12 cellular contexts compared by ENCODE assay signal in genomic region chr15:39692464-39693327, GRCh38.
DNase-seq lines count a peak whose midpoint lies in the region; ATAC-seq and TF ChIP-seq lines count a peak whose summit lies in the region.
"Had no signal": no experiment of that assay in that cellular context is flagged by ENCODE, and none has a peak within 500 bp of the region (broad histone marks: within the 10 kb centered on the region; RNA-seq: fewer than 3 reads in every experiment).

No MANE protein-coding gene starts in this region.

- peak; percentile 87 for DNase-seq in NCI-H1092 treated with DMSO at 0.1 percent for 48 hours (lab: John Stamatoyannopoulos, UW)
- peak; percentile 42 to 46 for DNase-seq in foreskin keratinocyte
- DNase-seq in renal cortical epithelial cell (ENCODE audit: low read depth), result peak; percentile 91
- no peak for DNase-seq in EL
- DNase-seq in lower lobe of right lung, result no peak
- no peak for DNase-seq in activated naive CD4-positive, alpha-beta T cell treated with anti-CD3 and anti-CD28 coated beads for 36 hours
- DNase-seq in left ventricle myocardium inferior, result no peak
- DNase-seq: activated CD4-positive, alpha-beta T cell treated with anti-CD3 and anti-CD28 coated beads, Interleukin-2, amount 10 ng/mL, durations not matched to agents 7 days and 5 days; adrenal gland; Kasumi-1 had no signal

- no peak overlapping the region for H3K9ac ChIP-seq in OCI-LY3 (ENCODE audit: low read length)

- H3K27ac ChIP-seq in OCI-LY3 (ENCODE audit: low read length) (no peak overlapping the region), foreskin keratinocyte (no peak overlapping the region), lower lobe of right lung (no peak overlapping the region), left ventricle myocardium inferior (replicated peaks) (no peak overlapping the region)
- H3K27ac ChIP-seq: adrenal gland, prostate gland had no signal

- intact Hi-C loops in lower lobe of right lung (cut with DNase I) (no loop called here), left ventricle myocardium inferior (cut with micrococcal nuclease) (no loop called here)
- intact Hi-C loops in activated naive CD4-positive, alpha-beta T cell treated with anti-CD3 and anti-CD28 coated beads for 36 hours (cut with micrococcal nuclease), result no loop called here

- peak overlapping the region; percentile 28; the same call in 1 of the 2 replicates for H3K4me3 ChIP-seq in OCI-LY3 (ENCODE audit: low read length)
- H3K4me3 ChIP-seq in lower lobe of right lung, result no peak overlapping the region
- no peak overlapping the region for H3K4me3 ChIP-seq in left ventricle myocardium inferior
- H3K4me3 ChIP-seq: adrenal gland, prostate gland had no signal

- H3K9me3 Mint-ChIP-seq in activated naive CD4-positive, alpha-beta T cell treated with anti-CD3 and anti-CD28 coated beads for 36 hours, result no peaks in the 10 kb centered on the region
- H3K9me3 Mint-ChIP-seq: activated CD4-positive, alpha-beta T cell treated with anti-CD3 and anti-CD28 coated beads, Interleukin-2, amount 10 ng/mL, durations not matched to agents 7 days and 5 days had no signal

- peak overlapping the region; percentile 64 for H3K4me2 ChIP-seq in OCI-LY3 (ENCODE audit: low read length)

- TF ChIP-seq CTCF in OCI-LY3 (IDR thresholded peaks at IDR 0.05; ENCODE audit: low read depth, low read length), result no peak
- no peak for TF ChIP-seq CTCF in foreskin keratinocyte (conservative IDR thresholded peaks at IDR 0.05)
- TF ChIP-seq CTCF in lower lobe of right lung (IDR thresholded peaks at IDR 0.05), result no peak
- TF ChIP-seq CTCF in left ventricle myocardium inferior (IDR thresholded peaks at IDR 0.05; ENCODE audit: borderline replicate concordance), result no peak

- H3K36me3 ChIP-seq in OCI-LY3 (replicated peaks; ENCODE audit: low read depth, low read length) (no peaks in the 10 kb centered on the region), lower lobe of right lung (no peaks in the 10 kb centered on the region), left ventricle myocardium inferior (no peaks in the 10 kb centered on the region)
- H3K36me3 ChIP-seq: adrenal gland, prostate gland had no signal

- H2AFZ ChIP-seq in OCI-LY3 (ENCODE audit: low read depth, low read length), result peak overlapping the region; percentile 51; the same call in 1 of the 2 replicates

- H3K4me1 ChIP-seq in OCI-LY3 (ENCODE audit: low read length) (peaks cover 20% of the 10 kb centered on the region), foreskin keratinocyte (no peaks in the 10 kb centered on the region), lower lobe of right lung (no peaks in the 10 kb centered on the region), left ventricle myocardium inferior (no peaks in the 10 kb centered on the region)
- H3K4me1 ChIP-seq: adrenal gland, prostate gland had no signal

- H4K20me1 ChIP-seq in OCI-LY3 (ENCODE audit: insufficient read depth, low read length), result no peaks in the 10 kb centered on the region

- H3K9me3 ChIP-seq in OCI-LY3 (ENCODE audit: insufficient read depth, low read length), result no peaks in the 10 kb centered on the region
- H3K9me3 ChIP-seq in lower lobe of right lung, result no peaks in the 10 kb centered on the region
- no peaks in the 10 kb centered on the region for H3K9me3 ChIP-seq in left ventricle myocardium inferior (replicated peaks)
- H3K9me3 ChIP-seq: adrenal gland, prostate gland had no signal

- H3K36me3 Mint-ChIP-seq in activated naive CD4-positive, alpha-beta T cell treated with anti-CD3 and anti-CD28 coated beads for 36 hours (ENCODE audit: low read depth), result no peaks in the 10 kb centered on the region

- H3K27me3 Mint-ChIP-seq in activated naive CD4-positive, alpha-beta T cell treated with anti-CD3 and anti-CD28 coated beads for 36 hours (ENCODE audit: low read depth), result peaks cover 3% of the 10 kb centered on the region

- no peaks in the 10 kb centered on the region for H3K79me2 ChIP-seq in OCI-LY3 (ENCODE audit: low read length)

- no peak overlapping the region for H3K27ac Mint-ChIP-seq in activated naive CD4-positive, alpha-beta T cell treated with anti-CD3 and anti-CD28 coated beads for 36 hours
- H3K27ac Mint-ChIP-seq: activated CD4-positive, alpha-beta T cell treated with anti-CD3 and anti-CD28 coated beads, Interleukin-2, amount 10 ng/mL, durations not matched to agents 7 days and 5 days had no signal

- H3K4me1 Mint-ChIP-seq in activated naive CD4-positive, alpha-beta T cell treated with anti-CD3 and anti-CD28 coated beads for 36 hours (ENCODE audit: low read depth), result no peaks in the 10 kb centered on the region

- CTCF ChIA-PET in activated naive CD4-positive, alpha-beta T cell treated with anti-CD3 and anti-CD28 coated beads for 36 hours (lab: Charles Lee), result interaction anchor here (4.1 kb wide), 1 partner anchor 65 kb away, joined by 14 read pairs; no protein-coding TSS in a partner anchor

- peak; percentile 10 for ATAC-seq in foreskin keratinocyte
- ATAC-seq in lower lobe of right lung, result no peak

- no peaks in the 10 kb centered on the region for H3K27me3 ChIP-seq in OCI-LY3 (ENCODE audit: low read depth, low read length)
- no peaks in the 10 kb centered on the region for H3K27me3 ChIP-seq in foreskin keratinocyte
- no peaks in the 10 kb centered on the region for H3K27me3 ChIP-seq in lower lobe of right lung (ENCODE audit: low read depth)
- H3K27me3 ChIP-seq in left ventricle myocardium inferior (ENCODE audit: low read depth), result peaks cover 4% of the 10 kb centered on the region
- H3K27me3 ChIP-seq: adrenal gland had no signal

- H3K4me3 Mint-ChIP-seq in activated naive CD4-positive, alpha-beta T cell treated with anti-CD3 and anti-CD28 coated beads for 36 hours, result no peak overlapping the region
- H3K4me3 Mint-ChIP-seq: activated CD4-positive, alpha-beta T cell treated with anti-CD3 and anti-CD28 coated beads, Interleukin-2, amount 10 ng/mL, durations not matched to agents 7 days and 5 days had no signal

Comparison
In these comparisons a context has a peak if more than half of its experiments do, and no peak if none do; other contexts are left out.
1. DNase-seq: peak in NCI-H1092 treated with DMSO at 0.1 percent for 48 hours (single experiment), foreskin keratinocyte (2 of 2) and renal cortical epithelial cell (single experiment); none in EL (single experiment), lower lobe of right lung (single experiment), activated naive CD4-positive, alpha-beta T cell treated with anti-CD3 and anti-CD28 coated beads for 36 hours (single experiment) and left ventricle myocardium inferior (single experiment).